1 cellular context compared by ENCODE assay signal in the genomic region with DNA sequence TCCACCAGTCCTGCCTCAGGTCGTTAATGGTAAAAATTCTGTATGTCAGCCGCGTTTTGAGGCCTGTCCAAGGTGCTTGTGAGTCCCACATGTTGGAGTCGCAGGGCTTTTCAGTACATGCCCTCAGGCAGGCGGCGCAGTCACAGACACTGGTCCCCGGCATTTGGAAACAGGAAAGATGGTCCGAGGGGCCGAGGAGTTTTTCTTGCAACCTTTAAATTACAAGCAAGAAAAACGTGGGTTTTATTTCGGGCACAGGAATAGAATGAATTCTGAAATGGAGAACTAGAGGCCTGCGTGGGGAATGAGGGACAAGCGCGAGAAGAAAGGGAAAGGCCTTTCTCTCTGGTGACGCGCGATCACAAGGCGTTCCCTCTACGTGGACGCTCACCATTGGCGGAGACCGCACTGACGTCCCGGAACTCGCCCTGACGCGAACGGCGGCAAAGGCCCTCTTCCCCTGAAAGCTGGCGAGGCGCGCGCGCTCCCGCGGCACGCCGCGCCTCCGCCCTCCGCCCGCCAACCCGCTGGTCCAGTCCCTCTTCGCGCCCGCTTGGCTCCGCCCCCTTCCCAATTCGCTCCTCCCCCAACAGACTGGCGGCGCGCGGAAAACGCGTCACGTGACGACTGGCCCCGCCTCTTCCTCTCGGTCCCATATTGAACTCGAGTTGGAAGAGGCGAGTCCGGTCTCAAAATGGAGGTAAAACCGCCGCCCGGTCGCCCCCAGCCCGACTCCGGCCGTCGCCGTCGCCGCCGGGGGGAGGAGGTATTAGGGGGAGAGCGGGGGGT.
A peak's percentile ranks its signal among the peaks of the same experiment; 100 is the strongest.
TF ChIP-seq lines count a peak whose summit lies in the region.

HNRNPA3 (plus strand) TSS at position 689 of the 789 bp plus-strand sequence; CDS start at position 695, 6 bp downstream.

TF ChIP-seq in HepG2, 621 proteins besides CTCF, POLR2A, EP300 and RAD21 (continued from another document and continues in another):
- TF ChIP-seq, protein P1, sequence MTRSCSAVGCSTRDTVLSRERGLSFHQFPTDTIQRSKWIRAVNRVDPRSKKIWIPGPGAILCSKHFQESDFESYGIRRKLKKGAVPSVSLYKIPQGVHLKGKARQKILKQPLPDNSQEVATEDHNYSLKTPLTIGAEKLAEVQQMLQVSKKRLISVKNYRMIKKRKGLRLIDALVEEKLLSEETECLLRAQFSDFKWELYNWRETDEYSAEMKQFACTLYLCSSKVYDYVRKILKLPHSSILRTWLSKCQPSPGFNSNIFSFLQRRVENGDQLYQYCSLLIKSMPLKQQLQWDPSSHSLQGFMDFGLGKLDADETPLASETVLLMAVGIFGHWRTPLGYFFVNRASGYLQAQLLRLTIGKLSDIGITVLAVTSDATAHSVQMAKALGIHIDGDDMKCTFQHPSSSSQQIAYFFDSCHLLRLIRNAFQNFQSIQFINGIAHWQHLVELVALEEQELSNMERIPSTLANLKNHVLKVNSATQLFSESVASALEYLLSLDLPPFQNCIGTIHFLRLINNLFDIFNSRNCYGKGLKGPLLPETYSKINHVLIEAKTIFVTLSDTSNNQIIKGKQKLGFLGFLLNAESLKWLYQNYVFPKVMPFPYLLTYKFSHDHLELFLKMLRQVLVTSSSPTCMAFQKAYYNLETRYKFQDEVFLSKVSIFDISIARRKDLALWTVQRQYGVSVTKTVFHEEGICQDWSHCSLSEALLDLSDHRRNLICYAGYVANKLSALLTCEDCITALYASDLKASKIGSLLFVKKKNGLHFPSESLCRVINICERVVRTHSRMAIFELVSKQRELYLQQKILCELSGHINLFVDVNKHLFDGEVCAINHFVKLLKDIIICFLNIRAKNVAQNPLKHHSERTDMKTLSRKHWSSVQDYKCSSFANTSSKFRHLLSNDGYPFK (CRISPR knock-in tag; IDR thresholded peaks at IDR 0.05; ENCODE audit: borderline replicate concordance) = peak; percentile 58; the same call in 1 of the 2 replicates
- TF ChIP-seq SMARCE1 (IDR thresholded peaks at IDR 0.05; ENCODE audit: borderline replicate concordance) (no peak), NRL (CRISPR knock-in tag; IDR thresholded peaks at IDR 0.05; ENCODE audit: borderline replicate concordance) (no peak), TMF1 (CRISPR knock-in tag; IDR thresholded peaks at IDR 0.05; ENCODE audit: low read depth) (no peak; the same call in 1 of the 2 replicates), MXD4 (CRISPR knock-in tag; IDR thresholded peaks at IDR 0.05) (peak; percentile 46), ZNF740 (CRISPR knock-in tag; IDR thresholded peaks at IDR 0.05) (no peak; the same call in 1 of the 2 replicates), ZNF644 (CRISPR knock-in tag; IDR thresholded peaks at IDR 0.05; ENCODE audit: low read depth) (no peak), HIVEP1 (CRISPR knock-in tag; IDR thresholded peaks at IDR 0.05) (0 out of 2 replicates have a peak, but pooled peaks have one; percentile 57), ZNF564 (CRISPR knock-in tag; IDR thresholded peaks at IDR 0.05) (peak; percentile 55), RBM39 (IDR thresholded peaks at IDR 0.05; ENCODE audit: low read depth, low read length, poor library complexity, severe bottlenecking) (no peak), REXO4 (CRISPR knock-in tag; IDR thresholded peaks at IDR 0.05; ENCODE audit: borderline replicate concordance) (no peak), ZMAT3 (CRISPR knock-in tag; conservative IDR thresholded peaks at IDR 0.05) (peak; percentile 55), ZBTB14 (CRISPR knock-in tag; IDR thresholded peaks at IDR 0.05) (peak; percentile 98), NFATC3 (CRISPR knock-in tag; IDR thresholded peaks at IDR 0.05) (0 out of 2 replicates have a peak, but pooled peaks have one; percentile 30), MLLT10 (CRISPR knock-in tag; IDR thresholded peaks at IDR 0.05) (no peak), GATAD2A (CRISPR knock-in tag; IDR thresholded peaks at IDR 0.05) (peak; percentile 48), CEBPG (CRISPR knock-in tag; IDR thresholded peaks at IDR 0.05) (no peak), ESRRA (CRISPR knock-in tag; IDR thresholded peaks at IDR 0.05; ENCODE audit: low read depth) (0 out of 2 replicates have a peak, but pooled peaks have one; percentile 64), ZMAT5 (CRISPR knock-in tag; IDR thresholded peaks at IDR 0.05; ENCODE audit: borderline replicate concordance, low read depth) (no peak), ZNF614 (CRISPR knock-in tag; IDR thresholded peaks at IDR 0.05; ENCODE audit: borderline replicate concordance) (peak; percentile 83; the same call in 1 of the 2 replicates), ZNF598 (CRISPR knock-in tag; IDR thresholded peaks at IDR 0.05; ENCODE audit: borderline replicate concordance) (peak; percentile 96), ZNF512 (CRISPR knock-in tag; IDR thresholded peaks at IDR 0.05) (peak; percentile 50; the same call in 1 of the 2 replicates), STAG1 (CRISPR knock-in tag; IDR thresholded peaks at IDR 0.05) (peak; percentile 3; the same call in 1 of the 2 replicates), SRY (CRISPR knock-in tag; IDR thresholded peaks at IDR 0.05) (peak; percentile 89; the same call in 1 of the 2 replicates), ELF3 (CRISPR knock-in tag; IDR thresholded peaks at IDR 0.05) (peak; percentile 74), PRMT3 (CRISPR knock-in tag; IDR thresholded peaks at IDR 0.05; ENCODE audit: borderline replicate concordance, low read depth) (no peak), ZNF276 (CRISPR knock-in tag; IDR thresholded peaks at IDR 0.05; ENCODE audit: low read depth) (peak; percentile 31; the same call in 1 of the 2 replicates), ZNF720 (CRISPR knock-in tag; IDR thresholded peaks at IDR 0.05) (no peak), RARA (CRISPR knock-in tag; IDR thresholded peaks at IDR 0.05) (no peak), KDM5B (CRISPR knock-in tag; IDR thresholded peaks at IDR 0.05; ENCODE audit: borderline replicate concordance) (peak; percentile 59; the same call in 1 of the 2 replicates), MED1 (CRISPR knock-in tag; IDR thresholded peaks at IDR 0.05) (peak; percentile 71), ARID5B (CRISPR knock-in tag; IDR thresholded peaks at IDR 0.05) (no peak; the same call in 1 of the 2 replicates), YY1 (IDR thresholded peaks at IDR 0.05; ENCODE audit: insufficient read depth, insufficient replicate concordance, low read depth, low read length) (peak; percentile 42), ISX (CRISPR knock-in tag; conservative IDR thresholded peaks at IDR 0.05) (0 out of 2 replicates have a peak, but pooled peaks have one; percentile 35), ZNF251 (CRISPR knock-in tag; IDR thresholded peaks at IDR 0.05) (no peak), GABPA (IDR thresholded peaks at IDR 0.05; ENCODE audit: low read depth, low read length) (peak; percentile 64), GABPA (CRISPR knock-in tag; IDR thresholded peaks at IDR 0.05; ENCODE audit: low read depth) (peak; percentile 72), ZFP37 (CRISPR knock-in tag; IDR thresholded peaks at IDR 0.05; ENCODE audit: borderline replicate concordance) (no peak; the same call in 1 of the 2 replicates), BRD4 (CRISPR knock-in tag; IDR thresholded peaks at IDR 0.05) (peak; percentile 83; the same call in 1 of the 2 replicates), PTBP1 (IDR thresholded peaks at IDR 0.05; ENCODE audit: low read depth, low read length, poor library complexity, severe bottlenecking) (no peak), BHLHE40 (IDR thresholded peaks at IDR 0.05; ENCODE audit: low read length) (peak; percentile 82), RXRB (CRISPR knock-in tag; IDR thresholded peaks at IDR 0.05; ENCODE audit: borderline replicate concordance) (no peak; the same call in 1 of the 2 replicates), TCF12 (IDR thresholded peaks at IDR 0.05) (no peak), TCF12 (CRISPR knock-in tag; IDR thresholded peaks at IDR 0.05) (peak; percentile 65; the same call in 1 of the 2 replicates), ZNF180 (CRISPR knock-in tag; IDR thresholded peaks at IDR 0.05; ENCODE audit: borderline replicate concordance, low read depth) (peak; percentile 73; the same call in 1 of the 2 replicates), ZNF510 (CRISPR knock-in tag; IDR thresholded peaks at IDR 0.05; ENCODE audit: low read depth) (no peak), ZNF431 (CRISPR knock-in tag; IDR thresholded peaks at IDR 0.05; ENCODE audit: borderline replicate concordance, low read depth) (no peak)
- TF ChIP-seq, protein P2, sequence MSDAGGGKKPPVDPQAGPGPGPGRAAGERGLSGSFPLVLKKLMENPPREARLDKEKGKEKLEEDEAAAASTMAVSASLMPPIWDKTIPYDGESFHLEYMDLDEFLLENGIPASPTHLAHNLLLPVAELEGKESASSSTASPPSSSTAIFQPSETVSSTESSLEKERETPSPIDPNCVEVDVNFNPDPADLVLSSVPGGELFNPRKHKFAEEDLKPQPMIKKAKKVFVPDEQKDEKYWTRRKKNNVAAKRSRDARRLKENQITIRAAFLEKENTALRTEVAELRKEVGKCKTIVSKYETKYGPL (CRISPR knock-in tag; IDR thresholded peaks at IDR 0.05) = peak; percentile 80; the same call in 1 of the 2 replicates
- TF ChIP-seq, protein P3, sequence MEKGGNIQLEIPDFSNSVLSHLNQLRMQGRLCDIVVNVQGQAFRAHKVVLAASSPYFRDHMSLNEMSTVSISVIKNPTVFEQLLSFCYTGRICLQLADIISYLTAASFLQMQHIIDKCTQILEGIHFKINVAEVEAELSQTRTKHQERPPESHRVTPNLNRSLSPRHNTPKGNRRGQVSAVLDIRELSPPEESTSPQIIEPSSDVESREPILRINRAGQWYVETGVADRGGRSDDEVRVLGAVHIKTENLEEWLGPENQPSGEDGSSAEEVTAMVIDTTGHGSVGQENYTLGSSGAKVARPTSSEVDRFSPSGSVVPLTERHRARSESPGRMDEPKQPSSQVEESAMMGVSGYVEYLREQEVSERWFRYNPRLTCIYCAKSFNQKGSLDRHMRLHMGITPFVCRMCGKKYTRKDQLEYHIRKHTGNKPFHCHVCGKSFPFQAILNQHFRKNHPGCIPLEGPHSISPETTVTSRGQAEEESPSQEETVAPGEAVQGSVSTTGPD (CRISPR knock-in tag; IDR thresholded peaks at IDR 0.05) = no peak
